ENCODE assay signal across 8 cellular contexts in the genomic region with DNA sequence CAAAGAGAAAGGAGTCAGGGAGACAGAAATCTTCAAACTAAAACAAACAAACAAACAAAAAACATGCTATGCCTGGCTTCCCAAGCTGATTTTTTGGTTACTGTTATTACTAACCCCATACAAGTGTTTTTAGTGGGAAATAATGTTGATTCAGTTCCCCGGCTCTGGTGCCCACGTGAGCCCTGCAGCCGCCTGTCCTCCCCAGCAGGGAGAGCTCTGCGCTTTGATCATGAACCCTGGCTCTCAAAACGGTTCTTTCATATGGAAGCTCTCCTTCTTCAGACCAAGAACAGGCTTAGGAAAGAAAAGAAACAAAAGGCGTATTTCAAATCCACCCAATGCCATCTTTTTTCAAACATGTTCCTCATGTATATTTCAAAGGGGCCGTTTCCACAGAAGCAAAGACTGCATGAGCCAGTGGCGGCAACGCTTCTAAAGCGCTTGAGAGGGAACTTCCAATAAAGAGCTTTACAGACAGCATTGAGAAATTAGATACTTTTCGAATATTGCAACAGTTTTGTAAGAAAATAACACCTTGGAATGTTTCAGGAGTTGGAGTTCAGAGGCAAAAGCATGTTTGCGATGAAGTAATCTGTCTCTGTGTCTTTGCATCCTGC.
A peak's percentile ranks its signal among the peaks of the same experiment; 100 is the strongest.
DNase-seq lines count a peak whose midpoint lies in the region; ATAC-seq and TF ChIP-seq lines count a peak whose summit lies in the region.

No MANE protein-coding gene starts in this region.

- peaks cover 19% of the 10 kb centered on the region for H3K4me1 Mint-ChIP-seq in activated naive CD4-positive, alpha-beta T cell treated with anti-CD3 and anti-CD28 coated beads, Interleukin-2, amount 10 ng/mL, durations not matched to agents 7 days and 5 days

- H3K9me3 Mint-ChIP-seq in activated naive CD4-positive, alpha-beta T cell treated with anti-CD3 and anti-CD28 coated beads, Interleukin-2, amount 10 ng/mL, durations not matched to agents 7 days and 5 days = no peaks in the 10 kb centered on the region

- no peak overlapping the region for H3K4me3 ChIP-seq in retinal pigment epithelial cell (ENCODE audit: low read length)

- CTCF ChIA-PET in activated naive CD4-positive, alpha-beta T cell treated with anti-CD3 and anti-CD28 coated beads, Interleukin-2, amount 10 ng/mL, durations not matched to agents 7 days and 5 days (lab: Charles Lee) = interaction anchor here (0.7 to 2.2 kb wide), 11 partner anchors 13 to 1084 kb away, joined by 3 to 7 read pairs (median 3); no protein-coding TSS in a partner anchor

- peaks cover 46% of the 10 kb centered on the region for H3K27me3 Mint-ChIP-seq in activated naive CD4-positive, alpha-beta T cell treated with anti-CD3 and anti-CD28 coated beads, Interleukin-2, amount 10 ng/mL, durations not matched to agents 7 days and 5 days

- no peak overlapping the region for H3K27ac Mint-ChIP-seq in activated naive CD4-positive, alpha-beta T cell treated with anti-CD3 and anti-CD28 coated beads, Interleukin-2, amount 10 ng/mL, durations not matched to agents 7 days and 5 days

- H3K27ac ChIP-seq in 22Rv1 = no peak overlapping the region

- no peaks in the 10 kb centered on the region for H3K36me3 Mint-ChIP-seq in activated naive CD4-positive, alpha-beta T cell treated with anti-CD3 and anti-CD28 coated beads, Interleukin-2, amount 10 ng/mL, durations not matched to agents 7 days and 5 days

- peak; percentile 83 for TF ChIP-seq CTCF in 22Rv1 (IDR thresholded peaks at IDR 0.05)
- TF ChIP-seq CTCF in retinal pigment epithelial cell (conservative IDR thresholded peaks at IDR 0.05; ENCODE audit: low read depth, low read length) = peak; percentile 80

- peak; percentile 12 for DNase-seq in GF-D8 (lab: John Stamatoyannopoulos, UW)
- DNase-seq in NCI-H2227 treated with DMSO at 0.1 percent for 48 hours (lab: John Stamatoyannopoulos, UW) = peak; percentile 45
- DNase-seq in activated naive CD4-positive, alpha-beta T cell treated with anti-CD3 and anti-CD28 coated beads, Interleukin-2, amount 10 ng/mL, durations not matched to agents 7 days and 5 days = peak; percentile 53
- peak; percentile 59 for DNase-seq in left cardiac atrium
- DNase-seq in retinal pigment epithelial cell (ENCODE audit: low read depth) = peak; percentile 13

- intact Hi-C loops in left cardiac atrium (cut with DNase I) = loop anchor here (5.0 to 10.0 kb wide), 7 partner anchors 298 to 1248 kb away; no protein-coding TSS in a partner anchor

- ATAC-seq in HG02885 (IDR thresholded peaks at IDR 0.05; ENCODE audit: poor library complexity, unreplicated experiment) (peak; percentile 54), left cardiac atrium (peak; percentile 79 to 86), HG02970 (IDR thresholded peaks at IDR 0.05; ENCODE audit: low FRiP score, unreplicated experiment) (no peak)

- no peak overlapping the region for H3K4me3 Mint-ChIP-seq in activated naive CD4-positive, alpha-beta T cell treated with anti-CD3 and anti-CD28 coated beads, Interleukin-2, amount 10 ng/mL, durations not matched to agents 7 days and 5 days
